Comparison of ENCODE assay signal across 8 cellular contexts in the genomic region with DNA sequence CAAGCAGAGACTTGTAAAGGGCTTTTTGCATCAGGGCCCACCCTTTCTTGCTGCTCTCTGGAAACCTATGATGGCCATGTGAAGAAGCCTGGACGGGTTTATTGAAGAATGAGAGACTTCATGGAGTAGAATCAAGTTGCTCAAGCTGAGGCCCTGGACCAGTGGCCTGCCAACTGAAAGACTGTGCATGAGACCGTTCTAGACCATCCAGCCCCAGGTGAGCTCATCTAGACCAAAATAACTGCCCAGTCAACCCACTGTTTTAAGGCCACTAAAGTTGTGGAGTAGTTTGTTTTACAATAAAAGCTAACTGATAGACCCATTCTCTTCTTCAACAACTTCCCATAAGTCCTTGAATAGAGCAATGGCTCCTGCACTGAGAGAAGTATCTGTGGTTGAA.
"Had no signal": no experiment of that assay in that cellular context is flagged by ENCODE, and none has a peak within 500 bp of the region (broad histone marks: within the 10 kb centered on the region; RNA-seq: fewer than 3 reads in every experiment).

No MANE protein-coding gene starts in this region.

- H3K9me3 Mint-ChIP-seq: H9, IgD-negative memory B cell had no signal

- H3K27me3 Mint-ChIP-seq: IgD-negative memory B cell had no signal

- H3K4me3 ChIP-seq: GM23248 had no signal

- DNase-seq: GM23248, H9, HCEC 1CT had no signal

- H3K4me3 Mint-ChIP-seq: H9, IgD-negative memory B cell had no signal

- FAIRE-seq: H1, H54, HepG2, HTR-8/SVneo had no signal

- H2AFZ ChIP-seq: GM23248 had no signal

- H3K27ac Mint-ChIP-seq: H9, IgD-negative memory B cell had no signal

- H3K9ac ChIP-seq: GM23248 had no signal

- H3K27ac ChIP-seq: GM23248 had no signal

- ATAC-seq: HepG2 had no signal
